Comparison of ENCODE assay signal across 21 cellular contexts in genomic region chr19:49953376-49953775, GRCh38. TPM values are rescaled to one million over a fixed set of nuclear protein-coding genes. Genes with fewer than 3 reads are reported as not detected.
DNase-seq lines count a peak whose midpoint lies in the region; ATAC-seq and TF ChIP-seq lines count a peak whose summit lies in the region.
"Had no signal": no experiment of that assay in that cellular context is flagged by ENCODE, and none has a peak within 500 bp of the region (broad histone marks: within the 10 kb centered on the region; RNA-seq: fewer than 3 reads in every experiment).

No MANE protein-coding gene starts in this region.

- peaks cover 42% of the 10 kb centered on the region for H3K4me1 ChIP-seq in OCI-LY3 (ENCODE audit: low read length)
- H3K4me1 ChIP-seq: HAP-1 had no signal

- H3K4me3 ChIP-seq in OCI-LY3 (ENCODE audit: low read length) (peak overlapping the region; percentile 21), foreskin fibroblast (ENCODE audit: low read depth in 1 of 2, low read length in 2 of 2) (no peak overlapping the region)
- H3K4me3 ChIP-seq: HAP-1 had no signal

- no peak overlapping the region for H3K9ac ChIP-seq in OCI-LY3 (ENCODE audit: low read length)

- H3K27me3 ChIP-seq in OCI-LY3 (ENCODE audit: low read depth, low read length) = peaks cover 76% of the 10 kb centered on the region

- no peak overlapping the region for H3K27ac ChIP-seq in OCI-LY3 (ENCODE audit: low read length)

- H3K36me3 Mint-ChIP-seq in activated naive CD4-positive, alpha-beta T cell treated with anti-CD3 and anti-CD28 coated beads, Interleukin-2, amount 50 U/mL, for 24 hours = no peaks in the 10 kb centered on the region
- H3K36me3 Mint-ChIP-seq in type B pancreatic cell = no peaks in the 10 kb centered on the region
- H3K36me3 Mint-ChIP-seq: CD4-positive, alpha-beta memory T cell had no signal

- peak overlapping the region; percentile 37 for H3K4me2 ChIP-seq in OCI-LY3 (ENCODE audit: low read length)

- peak; percentile 20 for ATAC-seq in left lobe of liver

- H3K9me3 Mint-ChIP-seq in activated naive CD4-positive, alpha-beta T cell treated with anti-CD3 and anti-CD28 coated beads, Interleukin-2, amount 50 U/mL, for 24 hours = no peaks in the 10 kb centered on the region
- H3K9me3 Mint-ChIP-seq in type B pancreatic cell = no peaks in the 10 kb centered on the region

- TF ChIP-seq CTCF in OCI-LY3 (IDR thresholded peaks at IDR 0.05; ENCODE audit: low read depth, low read length) (no peak), type B pancreatic cell (conservative IDR thresholded peaks at IDR 0.05) (no peak), foreskin fibroblast (IDR thresholded peaks at IDR 0.05; ENCODE audit: low read depth, low read length) (no peak)

- H3K27me3 Mint-ChIP-seq in activated naive CD4-positive, alpha-beta T cell treated with anti-CD3 and anti-CD28 coated beads, Interleukin-2, amount 50 U/mL, for 24 hours = peaks cover 3% of the 10 kb centered on the region
- H3K27me3 Mint-ChIP-seq in type B pancreatic cell = no peaks in the 10 kb centered on the region

- peak overlapping the region; percentile 42 for H3K27ac Mint-ChIP-seq in activated naive CD4-positive, alpha-beta T cell treated with anti-CD3 and anti-CD28 coated beads, Interleukin-2, amount 50 U/mL, for 24 hours
- peak overlapping the region; percentile 91 for H3K27ac Mint-ChIP-seq in type B pancreatic cell

- peaks cover 11% of the 10 kb centered on the region for H3K4me1 Mint-ChIP-seq in activated naive CD4-positive, alpha-beta T cell treated with anti-CD3 and anti-CD28 coated beads, Interleukin-2, amount 50 U/mL, for 24 hours
- H3K4me1 Mint-ChIP-seq in type B pancreatic cell (ENCODE audit: unreplicated experiment) = peaks cover 36% of the 10 kb centered on the region
- H3K4me1 Mint-ChIP-seq: CD4-positive, alpha-beta memory T cell had no signal

- H3K9me3 ChIP-seq in OCI-LY3 (ENCODE audit: insufficient read depth, low read length) = no peaks in the 10 kb centered on the region
- H3K9me3 ChIP-seq: upper lobe of left lung had no signal

- peaks cover 3% of the 10 kb centered on the region; the same call in 1 of the 2 replicates for H4K20me1 ChIP-seq in OCI-LY3 (ENCODE audit: insufficient read depth, low read length)

- no peak overlapping the region for H2AFZ ChIP-seq in OCI-LY3 (ENCODE audit: low read depth, low read length)

- DNase-seq in activated naive CD4-positive, alpha-beta T cell treated with Interleukin-2 at 50 U/mL for 16 hours = no peak
- DNase-seq in left lobe of liver (ENCODE audit: low spot score) = no peak
- no peak for DNase-seq in type B pancreatic cell (ENCODE audit: extremely low spot score, unreplicated experiment)
- no peak for DNase-seq in kidney glomerular epithelial cell (lab: John Stamatoyannopoulos, UW)
- DNase-seq in DMS79 (lab: John Stamatoyannopoulos, UW) = no peak
- no peak for DNase-seq in foreskin fibroblast
- DNase-seq: activated CD4-positive, alpha-beta T cell treated with anti-CD3 and anti-CD28 coated beads for 1 hour; activated gamma-delta T cell treated with Interleukin-2 at 50 U/mL for 16 hours; CD4-positive, alpha-beta memory T cell; NCI-H1694; NK-92 treated with Interleukin-12 subunit alpha and Interleukin-12 subunit beta, amount 100 ng/mL, for 24 hours; SHP77; stimulated activated naive CD4-positive, alpha-beta T cell; T-helper 2 cell; upper lobe of left lung had no signal

- no peaks in the 10 kb centered on the region for H3K36me3 ChIP-seq in OCI-LY3 (replicated peaks; ENCODE audit: low read depth, low read length)
- H3K36me3 ChIP-seq: HAP-1, upper lobe of left lung had no signal

- no peaks in the 10 kb centered on the region for H3K79me2 ChIP-seq in OCI-LY3 (ENCODE audit: low read length)

- H3K4me3 Mint-ChIP-seq in activated naive CD4-positive, alpha-beta T cell treated with anti-CD3 and anti-CD28 coated beads, Interleukin-2, amount 50 U/mL, for 24 hours = no peak overlapping the region
- H3K4me3 Mint-ChIP-seq in type B pancreatic cell = peak overlapping the region; percentile 69
- H3K4me3 Mint-ChIP-seq: CD4-positive, alpha-beta memory T cell had no signal

RNA-seq across cellular contexts. Expression of gene SIGLEC11, which starts 7.6 kb away (rescaled TPM):
- total RNA-seq in left lobe of liver (1.3 TPM), type B pancreatic cell (ENCODE audit: low replicate concordance) (0.27 and 0.36 TPM in 2 replicates)
- total RNA-seq: CD4-positive, alpha-beta memory T cell; endothelial cell of umbilical vein; fibroblast of villous mesenchyme; pulmonary artery endothelial cell had no signal

RNA-seq across cellular contexts. Expression of gene NUP62, which starts 24.1 kb away (rescaled TPM):
- 24.4 TPM for total RNA-seq in left lobe of liver
- 77.4 and 88.8 TPM in 2 replicates for total RNA-seq in type B pancreatic cell (ENCODE audit: low replicate concordance)

RNA-seq across cellular contexts. Expression of gene ATF5, which starts 24.4 kb away (rescaled TPM):
- 787 TPM for total RNA-seq in left lobe of liver
- 18.1 and 21.4 TPM in 2 replicates for total RNA-seq in type B pancreatic cell (ENCODE audit: low replicate concordance)

RNA-seq across cellular contexts. Expression of gene IL4I1, which starts 56.7 kb away (rescaled TPM):
- total RNA-seq in left lobe of liver (0.13 TPM), type B pancreatic cell (ENCODE audit: low replicate concordance) (0.58 and 0.74 TPM in 2 replicates)

Comparison
In these comparisons a context has a peak if more than half of its experiments do, and no peak if none do; other contexts are left out.
1. RNA of gene ATF5, which starts 24.4 kb away (total RNA-seq): 787 TPM in left lobe of liver (single experiment); 18.1 to 21.4 TPM in type B pancreatic cell; every median in the first group is over 10 times any median in the second.